15 cellular contexts compared by ENCODE assay signal in genomic region chr5:3684771-3685354, GRCh38.
DNase-seq lines count a peak whose midpoint lies in the region; ATAC-seq and TF ChIP-seq lines count a peak whose summit lies in the region.
"Had no signal": no experiment of that assay in that cellular context is flagged by ENCODE, and none has a peak within 500 bp of the region (broad histone marks: within the 10 kb centered on the region; RNA-seq: fewer than 3 reads in every experiment).

No MANE protein-coding gene starts in this region.

- no peaks in the 10 kb centered on the region for H4K20me1 ChIP-seq in IMR-90 (ENCODE audit: insufficient read depth, low read length)
- no peaks in the 10 kb centered on the region for H4K20me1 ChIP-seq in OCI-LY7 (ENCODE audit: insufficient read depth, low read length)
- H4K20me1 ChIP-seq: BLaER1 treated with 17β-estradiol and CSF1 and Interleukin-3, amounts not matched to agents 10 nM and 100 nM had no signal

- TF ChIP-seq CTCF in IMR-90 (conservative IDR thresholded peaks at IDR 0.05; ENCODE audit: low read depth, low read length): no peak
- no peak for TF ChIP-seq CTCF in OCI-LY7 (conservative IDR thresholded peaks at IDR 0.05; ENCODE audit: low read length)

- no peak overlapping the region for H3K4me3 ChIP-seq in IMR-90 (ENCODE audit: insufficient read depth, low read depth, low read length)
- no peak overlapping the region for H3K4me3 ChIP-seq in OCI-LY7 (ENCODE audit: low read depth, low read length, poor library complexity, severe bottlenecking)
- H3K4me3 ChIP-seq: BLaER1 treated with 17β-estradiol and CSF1 and Interleukin-3, amounts not matched to agents 10 nM and 100 nM had no signal

- intact Hi-C loops in IMR-90 (cut with micrococcal nuclease) (no loop called here), OCI-LY7 (cut with micrococcal nuclease; ENCODE audit: unreplicated experiment) (no loop called here), left colon (cut with DNase I, micrococcal nuclease) (no loop called here)

- H3K4me2 ChIP-seq in IMR-90 (ENCODE audit: low read depth, low read length): no peak overlapping the region
- no peak overlapping the region for H3K4me2 ChIP-seq in OCI-LY7 (ENCODE audit: low read length)
- H3K4me2 ChIP-seq: BLaER1 treated with 17β-estradiol and CSF1 and Interleukin-3, amounts not matched to agents 10 nM and 100 nM had no signal

- no peak overlapping the region for H3K14ac ChIP-seq in IMR-90 (replicated peaks; ENCODE audit: low read depth, low read length)

- H3K36me3 Mint-ChIP-seq in natural killer cell treated with Interleukin-12 subunit alpha and Interleukin-12 subunit beta and Interleukin-15 and Interleukin-18, amount 100 ng/mL, for 72 hours: no peaks in the 10 kb centered on the region
- H3K36me3 Mint-ChIP-seq: CD8-positive, alpha-beta T cell had no signal

- H2BK20ac ChIP-seq in IMR-90 (ENCODE audit: low read depth, low read length): no peak overlapping the region

- ATAC-seq in IMR-90 (ENCODE audit: low read depth): no peak
- ATAC-seq in esophagus mucosa: peak; percentile 18
- ATAC-seq in natural killer cell treated with Interleukin-12 subunit alpha and Interleukin-12 subunit beta and Interleukin-15 and Interleukin-18, amount 100 ng/mL, for 72 hours: no peak
- ATAC-seq in GM19023 (IDR thresholded peaks at IDR 0.05; ENCODE audit: unreplicated experiment): no peak
- no peak for ATAC-seq in left colon
- ATAC-seq: CD8-positive, alpha-beta T cell had no signal

- no TSS peak for BruUV-seq in IMR-90 (replicated peaks; lab: Mats Ljungman, UMichigan)
- no TSS peak for BruUV-seq in OCI-LY7 (replicated peaks; lab: Mats Ljungman, UMichigan)

- H3K56ac ChIP-seq in IMR-90 (ENCODE audit: extremely low read depth, insufficient read depth, low read length): no peak overlapping the region

- no peak overlapping the region for H2AK9ac ChIP-seq in IMR-90 (replicated peaks; ENCODE audit: low read depth, low read length, poor library complexity)

- H2AFZ ChIP-seq in IMR-90 (replicated peaks; ENCODE audit: low read length, poor library complexity) (no peak overlapping the region), OCI-LY7 (ENCODE audit: low read length) (no peak overlapping the region)

- no peaks in the 10 kb centered on the region for H3K79me1 ChIP-seq in IMR-90 (ENCODE audit: low read depth in 1 of 2, low read length in 2 of 2)

- H2BK15ac ChIP-seq in IMR-90 (ENCODE audit: low read depth, low read length): no peak overlapping the region

- peaks cover 2% of the 10 kb centered on the region for H3K9me3 Mint-ChIP-seq in natural killer cell treated with Interleukin-12 subunit alpha and Interleukin-12 subunit beta and Interleukin-15 and Interleukin-18, amount 100 ng/mL, for 72 hours
- H3K9me3 Mint-ChIP-seq: CD8-positive, alpha-beta T cell; H9 had no signal

- no peak overlapping the region for H2AK5ac ChIP-seq in IMR-90 (ENCODE audit: low read depth, low read length)

- CTCF ChIA-PET in IMR-90 (lab: Yijun Ruan, JAX): no interaction called here
- CTCF ChIA-PET in OCI-LY7 (lab: Charles Lee; ENCODE audit: unreplicated experiment): no interaction called here

- no peaks in the 10 kb centered on the region for H3K79me2 ChIP-seq in OCI-LY7 (ENCODE audit: insufficient read depth, low read depth, low read length)

- H3K27ac ChIP-seq in IMR-90 (ENCODE audit: insufficient read depth, low read length): no peak overlapping the region
- no peak overlapping the region for H3K27ac ChIP-seq in OCI-LY7 (ENCODE audit: low read depth, low read length, poor library complexity, severe bottlenecking)
- H3K27ac ChIP-seq: BLaER1 treated with 17β-estradiol and CSF1 and Interleukin-3, amounts not matched to agents 10 nM and 100 nM had no signal

- dilution Hi-C loops in IMR-90 (cut with HindIII; ENCODE audit: low sequenced_read_pairs, unreplicated experiment): no loop called here

- in situ Hi-C loops in IMR-90 (cut with MboI; ENCODE audit: low sequenced_read_pairs): no loop called here

- no peak overlapping the region for H4K8ac ChIP-seq in IMR-90 (ENCODE audit: low read depth in 2 of 2, low read length in 2 of 2)

- H3K9me1 ChIP-seq in IMR-90 (ENCODE audit: insufficient read depth, low read length): no peaks in the 10 kb centered on the region

- H2BK5ac ChIP-seq in IMR-90 (ENCODE audit: low read depth, low read length, poor library complexity, severe bottlenecking): no peak overlapping the region

- no peak overlapping the region for H3K4ac ChIP-seq in IMR-90 (ENCODE audit: low read depth, low read length)

- POLR2A ChIA-PET in IMR-90 (lab: Charles Lee; ENCODE audit: unreplicated experiment) (no interaction called here), OCI-LY7 (lab: Charles Lee) (no interaction called here)

- no peaks in the 10 kb centered on the region for H3K27me3 ChIP-seq in IMR-90 (ENCODE audit: control insufficient read depth, insufficient read depth, low read length)
- H3K27me3 ChIP-seq: BLaER1 treated with 17β-estradiol and CSF1 and Interleukin-3, amounts not matched to agents 10 nM and 100 nM had no signal

- H3K4me1 ChIP-seq in IMR-90 (ENCODE audit: control insufficient read depth, insufficient read depth, low read length) (no peaks in the 10 kb centered on the region), OCI-LY7 (ENCODE audit: insufficient read depth, low read length, poor library complexity, severe bottlenecking) (no peaks in the 10 kb centered on the region)

- H3K27ac Mint-ChIP-seq in natural killer cell treated with Interleukin-12 subunit alpha and Interleukin-12 subunit beta and Interleukin-15 and Interleukin-18, amount 100 ng/mL, for 72 hours: no peak overlapping the region
- H3K27ac Mint-ChIP-seq: B cell; CD8-positive, alpha-beta T cell; H9 had no signal

- TF ChIP-seq POLR2A in IMR-90 (IDR thresholded peaks at IDR 0.05; ENCODE audit: low read depth, low read length): no peak

- H3K9ac ChIP-seq in IMR-90 (ENCODE audit: low read depth, low read length): no peak overlapping the region
- H3K9ac ChIP-seq: BLaER1 treated with 17β-estradiol and CSF1 and Interleukin-3, amounts not matched to agents 10 nM and 100 nM had no signal

- DNase-seq in IMR-90: no peak
- DNase-seq in NCI-H526 treated with DMSO at 0.1 percent for 48 hours (lab: John Stamatoyannopoulos, UW): peak; percentile 53
- no peak for DNase-seq in OCI-LY7 (ENCODE audit: low spot score)
- DNase-seq in natural killer cell treated with Interleukin-12 subunit alpha and Interleukin-12 subunit beta and Interleukin-15 and Interleukin-18, amount 100 ng/mL, for 72 hours (ENCODE audit: low spot score): no peak
- no peak for DNase-seq in left colon
- DNase-seq: 8988T; Calu3; CD8-positive, alpha-beta T cell; DMS79 treated with DMSO at 0.1 percent for 48 hours; GF-D8; H9 had no signal

- H3K4me1 Mint-ChIP-seq in natural killer cell treated with Interleukin-12 subunit alpha and Interleukin-12 subunit beta and Interleukin-15 and Interleukin-18, amount 100 ng/mL, for 72 hours (ENCODE audit: low read depth in 2 of 2): no peaks in the 10 kb centered on the region
- H3K4me1 Mint-ChIP-seq: B cell had no signal

- no peak overlapping the region for H3K18ac ChIP-seq in IMR-90 (ENCODE audit: low read depth, low read length)

- H3K9me2 ChIP-seq in OCI-LY7 (ENCODE audit: insufficient read depth, low read length): no peaks in the 10 kb centered on the region

- H3K36me3 ChIP-seq in IMR-90 (ENCODE audit: control insufficient read depth, insufficient read depth, low read length): no peaks in the 10 kb centered on the region
- no peaks in the 10 kb centered on the region for H3K36me3 ChIP-seq in OCI-LY7 (ENCODE audit: insufficient read depth, low read length)
- H3K36me3 ChIP-seq: BLaER1 treated with 17β-estradiol and CSF1 and Interleukin-3, amounts not matched to agents 10 nM and 100 nM had no signal

- no peak overlapping the region for H3K4me3 Mint-ChIP-seq in natural killer cell treated with Interleukin-12 subunit alpha and Interleukin-12 subunit beta and Interleukin-15 and Interleukin-18, amount 100 ng/mL, for 72 hours
- H3K4me3 Mint-ChIP-seq: B cell; CD8-positive, alpha-beta T cell; H9 had no signal

- TF ChIP-seq RAD21 in IMR-90 (IDR thresholded peaks at IDR 0.05; ENCODE audit: low read length): no peak

- no peak overlapping the region for H4K91ac ChIP-seq in IMR-90 (ENCODE audit: insufficient read depth, low read depth, low read length)

- no peak overlapping the region for H2BK120ac ChIP-seq in IMR-90 (ENCODE audit: low read depth, low read length)

- H3K27me3 Mint-ChIP-seq in natural killer cell treated with Interleukin-12 subunit alpha and Interleukin-12 subunit beta and Interleukin-15 and Interleukin-18, amount 100 ng/mL, for 72 hours: peaks cover 0 to 2% of the 10 kb centered on the region in 2 donors
- H3K27me3 Mint-ChIP-seq: B cell had no signal

- no CpG with 5 or more reads among the region's 12 CpGs for WGBS in IMR-90 (ENCODE audit: extremely low coverage in 2 of 2, insufficient read length in 1 of 2), 2 experiments

- no peak overlapping the region for H3K23ac ChIP-seq in IMR-90 (ENCODE audit: low read depth, low read length)

- peaks cover 25% of the 10 kb centered on the region for H3K9me3 ChIP-seq in IMR-90 (ENCODE audit: control insufficient read depth, insufficient read depth, low read length)
- no peaks in the 10 kb centered on the region for H3K9me3 ChIP-seq in OCI-LY7 (ENCODE audit: low read length)

- H4K5ac ChIP-seq in IMR-90 (ENCODE audit: low read depth, low read length): no peak overlapping the region

TF ChIP-seq in IMR-90, 13 proteins besides CTCF, POLR2A, EP300 and RAD21:
- TF ChIP-seq RFX5 (IDR thresholded peaks at IDR 0.05; ENCODE audit: low read depth, low read length): no peak
- no peak for TF ChIP-seq BHLHE40 (IDR thresholded peaks at IDR 0.05; ENCODE audit: low read depth, low read length)
- TF ChIP-seq NFE2L2 (IDR thresholded peaks at IDR 0.05; ENCODE audit: low read depth, low read length): no peak
- TF ChIP-seq MAZ (IDR thresholded peaks at IDR 0.05; ENCODE audit: borderline replicate concordance, low read depth, low read length): no peak
- no peak for TF ChIP-seq FOS (IDR thresholded peaks at IDR 0.05; ENCODE audit: low read depth, low read length)
- peak; percentile 33 for TF ChIP-seq MAFK (IDR thresholded peaks at IDR 0.05; ENCODE audit: low read depth, low read length)
- TF ChIP-seq RCOR1 (IDR thresholded peaks at IDR 0.05; ENCODE audit: insufficient replicate concordance, low read length): no peak
- TF ChIP-seq CHD1 (IDR thresholded peaks at IDR 0.05; ENCODE audit: low read depth, low read length): no peak
TF ChIP-seq in IMR-90: peak in this region for 1.
